In genomic region chr14:24202538-24202937, GRCh38 we compare ENCODE assay signal across 6 cellular contexts. TPM values are rescaled to one million over a fixed set of nuclear protein-coding genes. Genes with fewer than 3 reads are reported as not detected.
"Had no signal": no experiment of that assay in that cellular context is flagged by ENCODE, and none has a peak within 500 bp of the region (broad histone marks: within the 10 kb centered on the region; RNA-seq: fewer than 3 reads in every experiment).

No MANE protein-coding gene starts in this region.

RNA-seq across cellular contexts. Expression of gene TSSK4, which starts 3.0 kb away (rescaled TPM):
- total RNA-seq: activated CD8-positive, alpha-beta T cell treated with anti-CD3 and anti-CD28 coated beads, Interleukin-2, amount 10 ng/mL, durations not matched to agents 7 days and 5 days; ascending aorta; cardiac muscle cell; M059J; SJSA1 had no signal
- polyA plus RNA-seq: SK-N-SH had no signal
